Comparison of ENCODE assay signal across 19 cellular contexts in the genomic region with DNA sequence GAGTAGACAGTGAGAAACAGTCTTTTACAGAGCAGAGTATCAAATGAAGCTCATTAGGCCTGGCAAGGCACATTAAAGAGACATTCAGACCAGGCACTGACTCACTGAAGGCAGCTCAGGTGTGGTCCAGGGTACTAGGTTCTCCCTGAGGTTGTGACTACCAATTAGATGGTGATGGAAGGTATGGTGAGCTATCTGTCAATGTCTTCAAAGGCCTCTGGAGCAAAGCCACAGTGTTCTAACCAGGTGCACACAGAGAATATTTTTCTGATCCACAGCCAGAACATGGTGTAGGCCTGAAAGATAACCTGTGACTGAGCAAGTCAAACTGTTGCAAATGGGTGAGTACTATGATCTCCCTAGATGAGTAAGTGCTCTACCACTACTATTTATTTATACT. TPM values are rescaled to one million over a fixed set of nuclear protein-coding genes. Genes with fewer than 3 reads are reported as not detected.
"Had no signal": no experiment of that assay in that cellular context is flagged by ENCODE, and none has a peak within 500 bp of the region (broad histone marks: within the 10 kb centered on the region; RNA-seq: fewer than 3 reads in every experiment).

No MANE protein-coding gene starts in this region.

- H3K36me3 Mint-ChIP-seq: activated naive CD8-positive, alpha-beta T cell had no signal

- H3K27me3 Mint-ChIP-seq: activated naive CD8-positive, alpha-beta T cell had no signal

- H3K9me3 Mint-ChIP-seq: T-helper 1 cell treated with Interleukin-12 subunit alpha and Interleukin-12 subunit beta and Interleukin-4 antibody, amounts not matched to agents 30 μg/mL and 1 μg/mL, for 36 hours had no signal

- H3K4me3 Mint-ChIP-seq: activated CD8-positive, alpha-beta T cell treated with anti-CD3 and anti-CD28 coated beads, Interleukin-2, amount 10 ng/mL, durations not matched to agents 7 days and 5 days; activated naive CD8-positive, alpha-beta T cell; T-helper 1 cell treated with Interleukin-12 subunit alpha and Interleukin-12 subunit beta and Interleukin-4 antibody, amounts not matched to agents 30 μg/mL and 1 μg/mL, for 36 hours had no signal

- H3K4me2 ChIP-seq: PC-9 had no signal

- H3K27ac ChIP-seq: PC-9 had no signal

- H3K4me3 ChIP-seq: PC-9 had no signal

- H2AFZ ChIP-seq: PC-9 had no signal

- H3K27ac Mint-ChIP-seq: activated CD8-positive, alpha-beta T cell treated with anti-CD3 and anti-CD28 coated beads, Interleukin-2, amount 10 ng/mL, durations not matched to agents 7 days and 5 days; activated naive CD8-positive, alpha-beta T cell; T-helper 1 cell treated with Interleukin-12 subunit alpha and Interleukin-12 subunit beta and Interleukin-4 antibody, amounts not matched to agents 30 μg/mL and 1 μg/mL, for 36 hours had no signal

- ATAC-seq: activated CD4-positive, CD25-positive, alpha-beta regulatory T cell treated with anti-CD3 and anti-CD28 coated beads, Interleukin-2, amount 50 U/mL, for 24 hours; activated CD8-positive, alpha-beta T cell treated with anti-CD3 and anti-CD28 coated beads, Interleukin-2, amount 10 ng/mL, durations not matched to agents 7 days and 5 days had no signal

- DNase-seq: activated CD4-positive, alpha-beta T cell treated with anti-CD3 and anti-CD28 coated beads for 4 hours; activated CD8-positive, alpha-beta memory T cell treated with anti-CD3 and anti-CD28 coated beads, Interleukin-2, amount 50 U/mL, for 48 hours; activated CD8-positive, alpha-beta T cell treated with anti-CD3 and anti-CD28 coated beads, Interleukin-2, amount 10 ng/mL, durations not matched to agents 7 days and 5 days; activated effector memory CD4-positive, alpha-beta T cell treated with Interleukin-2 at 50 U/mL for 16 hours; activated naive CD4-positive, alpha-beta T cell; activated T-cell treated with anti-CD3 and anti-CD28 coated beads, Interleukin-2, amount 50 U/mL, for 1 hour; caudate nucleus; Karpas-422; NCI-H1105 treated with DMSO at 0.1 percent for 48 hours; NCI-H1436 treated with DMSO at 0.1 percent for 48 hours; NCI-H187; NCI-H2081; NCI-H510A treated with DMSO at 0.1 percent for 48 hours; NCI-H69; PC-9; SHP77 treated with DMSO at 0.1 percent for 48 hours had no signal

RNA-seq across cellular contexts. Expression of gene EOMES, which starts 51.5 kb away (rescaled TPM):
- total RNA-seq: PC-9 had no signal
